In genomic region chrX:153974726-153975286, GRCh38 we compare ENCODE assay signal across 11 cellular contexts. TPM values are rescaled to one million over a fixed set of nuclear protein-coding genes. Genes with fewer than 3 reads are reported as not detected.
DNase-seq lines count a peak whose midpoint lies in the region; ATAC-seq and TF ChIP-seq lines count a peak whose summit lies in the region.
"Had no signal": no experiment of that assay in that cellular context is flagged by ENCODE, and none has a peak within 500 bp of the region (broad histone marks: within the 10 kb centered on the region; RNA-seq: fewer than 3 reads in every experiment).

No MANE protein-coding gene starts in this region.

- H3K36me3 Mint-ChIP-seq in activated naive CD8-positive, alpha-beta T cell treated with anti-CD3 and anti-CD28 coated beads, Interleukin-2, amount 50 U/mL, for 24 hours (ENCODE audit: low read depth): peaks cover 2% of the 10 kb centered on the region
- no peaks in the 10 kb centered on the region for H3K36me3 Mint-ChIP-seq in natural killer cell treated with Interleukin-12 subunit alpha and Interleukin-12 subunit beta and Interleukin-15 and Interleukin-18, amount 100 ng/mL, for 72 hours

- H3K4me2 ChIP-seq in BLaER1: peak overlapping the region; percentile 93

- no peak for TF ChIP-seq CTCF in HL-60 (IDR thresholded peaks at IDR 0.05; ENCODE audit: insufficient read depth, low read length)

- peaks cover 23% of the 10 kb centered on the region for H3K4me1 Mint-ChIP-seq in activated naive CD8-positive, alpha-beta T cell treated with anti-CD3 and anti-CD28 coated beads, Interleukin-2, amount 50 U/mL, for 24 hours
- H3K4me1 Mint-ChIP-seq in natural killer cell treated with Interleukin-12 subunit alpha and Interleukin-12 subunit beta and Interleukin-15 and Interleukin-18, amount 100 ng/mL, for 72 hours (ENCODE audit: low read depth in 2 of 2): peaks cover 8 to 16% of the 10 kb centered on the region in 2 donors

- H3K27ac ChIP-seq in BLaER1: peak overlapping the region; percentile 100
- H3K27ac ChIP-seq in HL-60 (replicated peaks): peak overlapping the region; percentile 97

- peak overlapping the region; percentile 99; the same call in 1 of the 2 replicates for H3K9ac ChIP-seq in BLaER1

- H3K27ac Mint-ChIP-seq in activated naive CD8-positive, alpha-beta T cell treated with anti-CD3 and anti-CD28 coated beads, Interleukin-2, amount 50 U/mL, for 24 hours: peak overlapping the region; percentile 99
- H3K27ac Mint-ChIP-seq in natural killer cell treated with Interleukin-12 subunit alpha and Interleukin-12 subunit beta and Interleukin-15 and Interleukin-18, amount 100 ng/mL, for 72 hours: peak overlapping the region; percentile 94 to 95

- DNase-seq in HL-60 (ENCODE audit: low read depth in 1 of 2, low spot score in 1 of 2) (peak in 1 of 2 experiments; percentile 75), amygdala (lab: John Stamatoyannopoulos, UW) (no peak), C1 segment of cervical spinal cord (lab: John Stamatoyannopoulos, UW) (no peak)
- no peak for DNase-seq in activated naive CD8-positive, alpha-beta T cell treated with anti-CD3 and anti-CD28 coated beads, Interleukin-2, amount 50 U/mL, for 24 hours
- no peak for DNase-seq in natural killer cell treated with Interleukin-12 subunit alpha and Interleukin-12 subunit beta and Interleukin-15 and Interleukin-18, amount 100 ng/mL, for 72 hours (ENCODE audit: low spot score)
- no peak for DNase-seq in effector CD4-positive, alpha-beta T cell
- DNase-seq: NCI-H524 treated with DMSO at 0.1 percent for 48 hours; stimulated activated CD4-positive, alpha-beta T cell treated with anti-CD3 and anti-CD28 coated beads, Interleukin-4, amount 100 ng/mL, for 1 hour; T1000 had no signal

- H3K9me3 Mint-ChIP-seq in activated naive CD8-positive, alpha-beta T cell treated with anti-CD3 and anti-CD28 coated beads, Interleukin-2, amount 50 U/mL, for 24 hours: no peaks in the 10 kb centered on the region
- no peaks in the 10 kb centered on the region for H3K9me3 Mint-ChIP-seq in natural killer cell treated with Interleukin-12 subunit alpha and Interleukin-12 subunit beta and Interleukin-15 and Interleukin-18, amount 100 ng/mL, for 72 hours

- H3K27me3 ChIP-seq in BLaER1 (peaks cover 68% of the 10 kb centered on the region), HL-60 (ENCODE audit: insufficient read depth, poor library complexity, severe bottlenecking) (no peaks in the 10 kb centered on the region)

- peak overlapping the region; percentile 11 for H3K4me3 Mint-ChIP-seq in activated naive CD8-positive, alpha-beta T cell treated with anti-CD3 and anti-CD28 coated beads, Interleukin-2, amount 50 U/mL, for 24 hours
- no peak overlapping the region for H3K4me3 Mint-ChIP-seq in natural killer cell treated with Interleukin-12 subunit alpha and Interleukin-12 subunit beta and Interleukin-15 and Interleukin-18, amount 100 ng/mL, for 72 hours

- peaks cover 84% of the 10 kb centered on the region for H4K20me1 ChIP-seq in BLaER1

- no peak overlapping the region for H3K4me3 ChIP-seq in BLaER1
- no peak overlapping the region for H3K4me3 ChIP-seq in HL-60 (replicated peaks; ENCODE audit: insufficient read depth, low read length)

- no peaks in the 10 kb centered on the region for H3K36me3 ChIP-seq in BLaER1

- no peaks in the 10 kb centered on the region for H3K27me3 Mint-ChIP-seq in activated naive CD8-positive, alpha-beta T cell treated with anti-CD3 and anti-CD28 coated beads, Interleukin-2, amount 50 U/mL, for 24 hours
- H3K27me3 Mint-ChIP-seq in natural killer cell treated with Interleukin-12 subunit alpha and Interleukin-12 subunit beta and Interleukin-15 and Interleukin-18, amount 100 ng/mL, for 72 hours: no peaks in the 10 kb centered on the region

- ATAC-seq in activated naive CD8-positive, alpha-beta T cell treated with anti-CD3 and anti-CD28 coated beads, Interleukin-2, amount 50 U/mL, for 24 hours: no peak
- no peak for ATAC-seq in natural killer cell treated with Interleukin-12 subunit alpha and Interleukin-12 subunit beta and Interleukin-15 and Interleukin-18, amount 100 ng/mL, for 72 hours
- ATAC-seq in GM19395 (IDR thresholded peaks at IDR 0.05; ENCODE audit: unreplicated experiment): no peak

- no peaks in the 10 kb centered on the region for H3K9me3 ChIP-seq in BLaER1

- peaks cover 40% of the 10 kb centered on the region for H3K4me1 ChIP-seq in BLaER1

RNA-seq across cellular contexts. Expression of gene TMEM187, which starts 2.3 kb away (rescaled TPM):
- 1 to 10 TPM; 2.4 to 6.9 TPM for total RNA-seq in natural killer cell treated with Interleukin-12 subunit alpha and Interleukin-12 subunit beta and Interleukin-15 and Interleukin-18, amount 100 ng/mL, for 72 hours

RNA-seq across cellular contexts. Expression of gene HCFC1, which starts 3.2 kb away (rescaled TPM):
- 100 to 1,000 TPM; 105 to 131 TPM for total RNA-seq in natural killer cell treated with Interleukin-12 subunit alpha and Interleukin-12 subunit beta and Interleukin-15 and Interleukin-18, amount 100 ng/mL, for 72 hours

RNA-seq across cellular contexts. Expression of gene RENBP, which starts 30.4 kb away (rescaled TPM):
- 1 to 10 TPM; 4.8 to 5.4 TPM for total RNA-seq in natural killer cell treated with Interleukin-12 subunit alpha and Interleukin-12 subunit beta and Interleukin-15 and Interleukin-18, amount 100 ng/mL, for 72 hours

RNA-seq across cellular contexts. Expression of gene NAA10, which starts 40.0 kb away (rescaled TPM):
- 100 to 1,000 TPM; 115 to 175 TPM for total RNA-seq in natural killer cell treated with Interleukin-12 subunit alpha and Interleukin-12 subunit beta and Interleukin-15 and Interleukin-18, amount 100 ng/mL, for 72 hours

RNA-seq across cellular contexts. Expression of gene IRAK1, which starts 44.9 kb away (rescaled TPM):
- total RNA-seq in natural killer cell treated with Interleukin-12 subunit alpha and Interleukin-12 subunit beta and Interleukin-15 and Interleukin-18, amount 100 ng/mL, for 72 hours: 100 to 1,000 TPM; 136 to 258 TPM
